ENCODE assay signal across 1 cellular context in the genomic region with DNA sequence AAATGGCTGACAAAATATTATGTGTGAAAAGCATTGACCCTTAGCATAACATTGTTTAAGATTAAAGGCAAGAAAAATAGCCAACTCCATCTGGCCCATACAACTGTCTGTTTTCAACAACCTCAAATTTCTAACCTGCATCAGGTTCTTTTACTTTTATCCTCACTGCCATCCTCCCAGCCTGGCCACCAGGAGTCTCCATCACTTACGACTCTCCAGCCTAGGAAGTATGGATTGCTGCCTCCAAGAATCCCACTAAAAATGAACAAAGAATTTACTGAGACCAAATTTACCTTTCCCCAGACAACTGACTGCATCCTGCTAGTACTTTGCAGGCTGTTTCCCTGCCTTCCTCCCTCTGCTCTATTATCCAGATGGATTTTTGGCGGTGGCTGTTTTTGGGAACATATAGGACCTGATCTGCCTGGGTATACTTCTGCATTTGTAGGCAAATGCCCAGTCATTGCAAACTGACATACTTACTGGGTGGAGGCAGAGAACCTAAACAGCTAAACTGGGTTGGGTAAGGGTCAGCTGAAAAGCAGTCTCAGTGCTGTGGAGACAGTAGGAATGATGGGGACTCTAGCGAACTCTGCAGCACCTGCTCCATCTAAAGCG.
TF ChIP-seq lines count a peak whose summit lies in the region.

No MANE protein-coding gene starts in this region.

TF ChIP-seq in A549, 52 proteins besides CTCF, POLR2A, EP300 and RAD21 (continued from another document):
- TF ChIP-seq, protein P1, sequence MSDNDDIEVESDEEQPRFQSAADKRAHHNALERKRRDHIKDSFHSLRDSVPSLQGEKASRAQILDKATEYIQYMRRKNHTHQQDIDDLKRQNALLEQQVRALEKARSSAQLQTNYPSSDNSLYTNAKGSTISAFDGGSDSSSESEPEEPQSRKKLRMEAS (IDR thresholded peaks at IDR 0.05) = no peak
- TF ChIP-seq EHMT2 (IDR thresholded peaks at IDR 0.05; ENCODE audit: low read depth) (no peak), JUNB (IDR thresholded peaks at IDR 0.05) (no peak), RNF2 (IDR thresholded peaks at IDR 0.05; ENCODE audit: borderline replicate concordance, low read depth) (no peak), HOXB13 (CRISPR knock-in tag; IDR thresholded peaks at IDR 0.05; ENCODE audit: low read depth) (no peak), RCOR1 (IDR thresholded peaks at IDR 0.05; ENCODE audit: low read depth, low read length) (no peak), POLR2AphosphoS2 (conservative IDR thresholded peaks at IDR 0.05; ENCODE audit: low read length) (no peak), GATA3 (IDR thresholded peaks at IDR 0.05; ENCODE audit: borderline replicate concordance) (no peak), FOXS1 (CRISPR knock-in tag; IDR thresholded peaks at IDR 0.05) (no peak), CBX8 (IDR thresholded peaks at IDR 0.05) (no peak), CEBPB (IDR thresholded peaks at IDR 0.05) (no peak), HEYL (CRISPR knock-in tag; IDR thresholded peaks at IDR 0.05) (no peak), TFCP2L1 (CRISPR knock-in tag; IDR thresholded peaks at IDR 0.05) (no peak), HOXB5 (CRISPR knock-in tag; IDR thresholded peaks at IDR 0.05) (no peak)
- TF ChIP-seq, protein P2, sequence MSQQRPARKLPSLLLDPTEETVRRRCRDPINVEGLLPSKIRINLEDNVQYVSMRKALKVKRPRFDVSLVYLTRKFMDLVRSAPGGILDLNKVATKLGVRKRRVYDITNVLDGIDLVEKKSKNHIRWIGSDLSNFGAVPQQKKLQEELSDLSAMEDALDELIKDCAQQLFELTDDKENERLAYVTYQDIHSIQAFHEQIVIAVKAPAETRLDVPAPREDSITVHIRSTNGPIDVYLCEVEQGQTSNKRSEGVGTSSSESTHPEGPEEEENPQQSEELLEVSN (IDR thresholded peaks at IDR 0.05; ENCODE audit: borderline replicate concordance, low read depth) = no peak
- TF ChIP-seq, protein P3, sequence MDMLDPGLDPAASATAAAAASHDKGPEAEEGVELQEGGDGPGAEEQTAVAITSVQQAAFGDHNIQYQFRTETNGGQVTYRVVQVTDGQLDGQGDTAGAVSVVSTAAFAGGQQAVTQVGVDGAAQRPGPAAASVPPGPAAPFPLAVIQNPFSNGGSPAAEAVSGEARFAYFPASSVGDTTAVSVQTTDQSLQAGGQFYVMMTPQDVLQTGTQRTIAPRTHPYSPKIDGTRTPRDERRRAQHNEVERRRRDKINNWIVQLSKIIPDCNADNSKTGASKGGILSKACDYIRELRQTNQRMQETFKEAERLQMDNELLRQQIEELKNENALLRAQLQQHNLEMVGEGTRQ (IDR thresholded peaks at IDR 0.05) = no peak
- TF ChIP-seq, protein P4, sequence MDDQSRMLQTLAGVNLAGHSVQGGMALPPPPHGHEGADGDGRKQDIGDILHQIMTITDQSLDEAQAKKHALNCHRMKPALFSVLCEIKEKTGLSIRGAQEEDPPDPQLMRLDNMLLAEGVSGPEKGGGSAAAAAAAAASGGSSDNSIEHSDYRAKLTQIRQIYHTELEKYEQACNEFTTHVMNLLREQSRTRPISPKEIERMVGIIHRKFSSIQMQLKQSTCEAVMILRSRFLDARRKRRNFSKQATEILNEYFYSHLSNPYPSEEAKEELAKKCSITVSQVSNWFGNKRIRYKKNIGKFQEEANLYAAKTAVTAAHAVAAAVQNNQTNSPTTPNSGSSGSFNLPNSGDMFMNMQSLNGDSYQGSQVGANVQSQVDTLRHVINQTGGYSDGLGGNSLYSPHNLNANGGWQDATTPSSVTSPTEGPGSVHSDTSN (IDR thresholded peaks at IDR 0.05) = no peak
